In genomic region chr4:80202190-80202711, GRCh38 we compare ENCODE assay signal across 8 cellular contexts. TPM values are rescaled to one million over a fixed set of nuclear protein-coding genes. Genes with fewer than 3 reads are reported as not detected.
DNase-seq lines count a peak whose midpoint lies in the region; ATAC-seq, FAIRE-seq and TF ChIP-seq lines count a peak whose summit lies in the region.

No MANE protein-coding gene starts in this region.

- ATAC-seq in GM21447 (IDR thresholded peaks at IDR 0.05; ENCODE audit: unreplicated experiment) = peak; percentile 75

- no peak overlapping the region for H3K9ac ChIP-seq in HUES6 (ENCODE audit: low read length)

- WGBS in iPS DF 6.9 (ENCODE audit: insufficient coverage, insufficient read length) = no CpG with 5 or more reads among the region's 58 CpGs

- H3K4me3 ChIP-seq in HUES6 (ENCODE audit: low read depth, low read length) = peak overlapping the region; percentile 50
- H3K4me3 ChIP-seq in ascending aorta = peak overlapping the region; percentile 75 to 76
- peak overlapping the region; percentile 29; the same call in 1 of the 2 replicates for H3K4me3 ChIP-seq in iPS DF 6.9 (ENCODE audit: low read length)
- H3K4me3 ChIP-seq in skeletal muscle cell (ENCODE audit: low read depth, low read length) = peak overlapping the region; percentile 62

- intact Hi-C loops in ascending aorta (cut with DNase I) = loop anchor here (2.0 to 5.0 kb wide), 2 partner anchors 17 to 130 kb away; partner anchors contain the start of gene ANTXR2

- TF ChIP-seq CTCF in D721Med (IDR thresholded peaks at IDR 0.05; ENCODE audit: insufficient read depth, missing control alignments) (peak; percentile 62), ascending aorta (IDR thresholded peaks at IDR 0.05) (peak; percentile 71 to 91 (median 91))

- H3K27me3 ChIP-seq in HUES6 (ENCODE audit: control insufficient read depth, insufficient read depth, low read length) = peaks cover 100% of the 10 kb centered on the region
- H3K27me3 ChIP-seq in ascending aorta = peaks cover 31% of the 10 kb centered on the region
- peaks cover 84% of the 10 kb centered on the region for H3K27me3 ChIP-seq in iPS DF 6.9 (ENCODE audit: control insufficient read depth, insufficient read depth, low read length)

- H3K4me1 ChIP-seq in HUES6 (ENCODE audit: control insufficient read depth, insufficient read depth, low read length) = peaks cover 7% of the 10 kb centered on the region; the same call in 1 of the 2 replicates
- H3K4me1 ChIP-seq in ascending aorta = peaks cover under 1 to 7% of the 10 kb centered on the region in 2 donors
- peaks cover 6% of the 10 kb centered on the region for H3K4me1 ChIP-seq in iPS DF 6.9 (ENCODE audit: control insufficient read depth, insufficient read depth, low read length)

- DNase-seq in D721Med (ENCODE audit: insufficient read length, low spot score) (no peak), T-helper 22 cell (ENCODE audit: low read depth) (peak; percentile 64), ascending aorta (ENCODE audit: low spot score in 2 of 2) (peak in 1 of 2 donors; percentile 89), iPS DF 6.9 (ENCODE audit: low read depth, low spot score) (no peak), skeletal muscle cell (ENCODE audit: low read depth) (peak; percentile 49), NCI-H524 treated with DMSO at 0.1 percent for 48 hours (lab: John Stamatoyannopoulos, UW) (no peak)

- FAIRE-seq in D721Med (lab: Jason Lieb, UNC) = no peak

- H3K36me3 ChIP-seq in HUES6 (ENCODE audit: control insufficient read depth, insufficient read depth, low read length) = no peaks in the 10 kb centered on the region
- no peaks in the 10 kb centered on the region for H3K36me3 ChIP-seq in ascending aorta
- no peaks in the 10 kb centered on the region for H3K36me3 ChIP-seq in iPS DF 6.9 (ENCODE audit: control insufficient read depth, insufficient read depth, low read length)

- H3K27ac ChIP-seq in HUES6 (ENCODE audit: low read depth, low read length) (no peak overlapping the region), ascending aorta (peak overlapping the region; percentile 6 to 57), iPS DF 6.9 (ENCODE audit: low read length) (no peak overlapping the region)

- H3K9me3 ChIP-seq in HUES6 (ENCODE audit: control insufficient read depth, insufficient read depth, low read depth, low read length) = no peaks in the 10 kb centered on the region
- no peaks in the 10 kb centered on the region for H3K9me3 ChIP-seq in ascending aorta
- no peaks in the 10 kb centered on the region for H3K9me3 ChIP-seq in iPS DF 6.9 (ENCODE audit: control insufficient read depth, insufficient read depth, low read length)

RNA-seq across cellular contexts. Expression of gene PRDM8, which starts 4.9 kb away (rescaled TPM):
- total RNA-seq in ascending aorta = not detected

Comparison
In these comparisons a context has a peak if more than half of its experiments do, and no peak if none do; other contexts are left out.
1. DNase-seq: peak in T-helper 22 cell (single experiment) and skeletal muscle cell (single experiment); none in D721Med (single experiment), iPS DF 6.9 (single experiment) and NCI-H524 treated with DMSO at 0.1 percent for 48 hours (single experiment).
2. H3K27ac ChIP-seq: peak in ascending aorta (2 of 2); none in HUES6 (single experiment) and iPS DF 6.9 (single experiment).
3. Peak in every context shown above with its lines, with median percentiles within 50 percentile points of each other: H3K4me3 ChIP-seq.